In the genomic region with DNA sequence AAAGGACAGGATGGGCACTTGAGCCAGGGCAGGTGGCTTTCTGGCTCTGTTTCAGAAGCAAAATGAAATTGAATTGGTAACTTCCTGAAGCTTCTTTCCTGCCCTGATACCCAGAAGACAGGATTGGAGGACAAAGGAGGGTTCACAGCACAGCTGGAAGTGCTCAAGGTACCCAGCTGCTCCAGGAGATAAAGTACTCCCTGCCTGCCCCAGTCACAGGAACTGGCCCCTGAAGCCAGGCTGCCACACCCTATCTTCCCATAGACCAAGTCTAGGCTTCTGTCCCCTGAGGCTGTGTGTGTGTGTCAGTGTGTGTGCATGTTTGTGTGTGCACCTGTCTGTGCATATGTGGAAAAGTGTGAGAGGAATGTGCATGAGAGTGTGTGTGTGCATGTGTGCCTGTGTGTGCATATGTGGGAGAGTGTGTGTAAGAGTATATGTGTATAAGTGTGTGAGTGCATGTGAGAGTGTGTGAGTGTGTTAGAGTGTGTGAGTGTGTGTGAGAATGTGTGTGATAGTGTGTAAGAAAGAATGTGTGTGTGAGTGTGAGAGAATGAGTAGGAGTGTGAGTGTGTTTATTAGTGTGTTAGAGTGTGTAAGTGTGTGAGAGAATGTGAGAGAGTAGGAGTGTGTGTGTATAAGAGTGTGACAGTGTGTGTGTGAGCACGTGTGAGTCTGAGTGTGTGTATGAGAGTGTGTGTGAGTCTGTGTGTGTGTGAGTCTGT, we compare ENCODE assay signal across 2 cellular contexts.
A peak's percentile ranks its signal among the peaks of the same experiment; 100 is the strongest.
TF ChIP-seq lines count a peak whose summit lies in the region.

No MANE protein-coding gene starts in this region.

TF ChIP-seq in HepG2, 621 proteins besides CTCF, POLR2A, EP300 and RAD21 (continues in another document):
- TF ChIP-seq NONO (IDR thresholded peaks at IDR 0.05): 0 out of 2 replicates have a peak, but pooled peaks have one; percentile 58
- TF ChIP-seq NONO (CRISPR knock-in tag; conservative IDR thresholded peaks at IDR 0.05): no peak
- no peak for TF ChIP-seq ZNF776 (CRISPR knock-in tag; IDR thresholded peaks at IDR 0.05)
- peak; percentile 51 for TF ChIP-seq FOXP1 (IDR thresholded peaks at IDR 0.05)
- TF ChIP-seq FOXP1 (CRISPR knock-in tag; IDR thresholded peaks at IDR 0.05): no peak
- TF ChIP-seq SP1 (IDR thresholded peaks at IDR 0.05): peak; percentile 39; the same call in 1 of the 2 replicates
- no peak for TF ChIP-seq SP1 (CRISPR knock-in tag; IDR thresholded peaks at IDR 0.05)
- peak; percentile 51 for TF ChIP-seq MNT (IDR thresholded peaks at IDR 0.05)
- peak; percentile 51; the same call in 1 of the 2 replicates for TF ChIP-seq LCORL (IDR thresholded peaks at IDR 0.05)
- TF ChIP-seq LCORL (CRISPR knock-in tag; IDR thresholded peaks at IDR 0.05): no peak
- TF ChIP-seq HNRNPH1 (optimal IDR thresholded peaks at IDR 0.05; ENCODE audit: low read depth, low read length): no peak
- no peak for TF ChIP-seq ZNF792 (CRISPR knock-in tag; IDR thresholded peaks at IDR 0.05)
- no peak for TF ChIP-seq HES4 (CRISPR knock-in tag; IDR thresholded peaks at IDR 0.05; ENCODE audit: borderline replicate concordance)
- TF ChIP-seq, protein P1, sequence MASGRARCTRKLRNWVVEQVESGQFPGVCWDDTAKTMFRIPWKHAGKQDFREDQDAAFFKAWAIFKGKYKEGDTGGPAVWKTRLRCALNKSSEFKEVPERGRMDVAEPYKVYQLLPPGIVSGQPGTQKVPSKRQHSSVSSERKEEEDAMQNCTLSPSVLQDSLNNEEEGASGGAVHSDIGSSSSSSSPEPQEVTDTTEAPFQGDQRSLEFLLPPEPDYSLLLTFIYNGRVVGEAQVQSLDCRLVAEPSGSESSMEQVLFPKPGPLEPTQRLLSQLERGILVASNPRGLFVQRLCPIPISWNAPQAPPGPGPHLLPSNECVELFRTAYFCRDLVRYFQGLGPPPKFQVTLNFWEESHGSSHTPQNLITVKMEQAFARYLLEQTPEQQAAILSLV (CRISPR knock-in tag; IDR thresholded peaks at IDR 0.05; ENCODE audit: borderline replicate concordance): no peak
- TF ChIP-seq PHB2 (IDR thresholded peaks at IDR 0.05; ENCODE audit: partially characterized antibody): peak; percentile 98
- peak; percentile 45; the same call in 1 of the 2 replicates for TF ChIP-seq FOXK2 (IDR thresholded peaks at IDR 0.05)
- TF ChIP-seq ARNT (IDR thresholded peaks at IDR 0.05): 0 out of 2 replicates have a peak, but pooled peaks have one; percentile 10
- TF ChIP-seq PLRG1 (conservative IDR thresholded peaks at IDR 0.05): 0 out of 2 replicates have a peak, but pooled peaks have one; percentile 91

TF ChIP-seq in H1, 55 proteins besides CTCF, POLR2A, EP300 and RAD21:
- no peak for TF ChIP-seq CBX8 (IDR thresholded peaks at IDR 0.05; ENCODE audit: borderline replicate concordance, low read depth, low read length)
- TF ChIP-seq PHF8 (conservative IDR thresholded peaks at IDR 0.05; ENCODE audit: low read depth, low read length): no peak
- TF ChIP-seq SIRT6 (IDR thresholded peaks at IDR 0.05; ENCODE audit: low read length): no peak
